Comparison of ENCODE assay signal across 8 cellular contexts in genomic region chr1:151327903-151328674, GRCh38. TPM values are rescaled to one million over a fixed set of nuclear protein-coding genes. Genes with fewer than 3 reads are reported as not detected.
DNase-seq lines count a peak whose midpoint lies in the region; ATAC-seq and TF ChIP-seq lines count a peak whose summit lies in the region.

No MANE protein-coding gene starts in this region.

- peaks cover 0 to 37% (median 2%) of the 10 kb centered on the region in 3 donors for H3K36me3 Mint-ChIP-seq in CD8-positive, alpha-beta memory T cell

- peak overlapping the region; percentile 75 for H3K4me2 ChIP-seq in mesendoderm (ENCODE audit: low read length)

- H3K4me3 Mint-ChIP-seq in CD8-positive, alpha-beta memory T cell: peak overlapping the region; percentile 91 to 99 (median 93)

- no peaks in the 10 kb centered on the region for H3K27me3 Mint-ChIP-seq in CD8-positive, alpha-beta memory T cell

- POLR2A ChIA-PET in CD8-positive, alpha-beta memory T cell (lab: Charles Lee): interaction anchor here (0.6 to 1.7 kb wide), 8 partner anchors 13 to 435 kb away, joined by 3 to 13 read pairs (median 6); partner anchors contain the start of genes PSMB4, RFX5 and ZNF687

- peak overlapping the region; percentile 83 for H3K27ac ChIP-seq in CD8-positive, alpha-beta memory T cell (ENCODE audit: low read depth, low read length)
- H3K27ac ChIP-seq in coronary artery: peak overlapping the region; percentile 62 to 98
- no peak overlapping the region for H3K27ac ChIP-seq in mesendoderm (ENCODE audit: low read depth, low read length)
- H3K27ac ChIP-seq in urinary bladder (ENCODE audit: low read depth): peak overlapping the region; percentile 80

- peak overlapping the region; percentile 76 for H3K56ac ChIP-seq in mesendoderm (ENCODE audit: low read length)

- peak overlapping the region; percentile 85 for H3K4me3 ChIP-seq in CD8-positive, alpha-beta memory T cell (ENCODE audit: low read length)
- H3K4me3 ChIP-seq in NT2/D1 (ENCODE audit: insufficient read length, low read depth): peak overlapping the region; percentile 80
- H3K4me3 ChIP-seq in coronary artery: peak overlapping the region; percentile 97
- peak overlapping the region; percentile 55 for H3K4me3 ChIP-seq in mesendoderm (ENCODE audit: low read length)
- peak overlapping the region; percentile 96 for H3K4me3 ChIP-seq in urinary bladder (ENCODE audit: low read depth, low read length)

- no peak overlapping the region for H3K23ac ChIP-seq in mesendoderm (ENCODE audit: low read length)

- H2BK120ac ChIP-seq in mesendoderm (ENCODE audit: low read depth, low read length): no peak overlapping the region

- no CpG with 5 or more reads among the region's 34 CpGs for WGBS in mesendoderm (ENCODE audit: extremely low coverage, insufficient coverage, low lambda C conversion rate)
- 16% methylated on average over 34 of the region's 34 CpGs for WGBS in urinary bladder

- peak in 2 of 5 donors; percentile 3 to 10 for DNase-seq in CD8-positive, alpha-beta memory T cell
- DNase-seq in NT2/D1 (ENCODE audit: low read depth, low spot score) (no peak), coronary artery (ENCODE audit: low spot score) (no peak), mesendoderm (peak; percentile 63), GM19238 (ENCODE audit: insufficient read length, low spot score) (no peak), dedifferentiated amniotic fluid mesenchymal stem cell (ENCODE audit: extremely low spot score) (no peak)

- H3K4ac ChIP-seq in mesendoderm (ENCODE audit: low read depth, low read length): no peak overlapping the region

- peaks cover 8% of the 10 kb centered on the region for H3K79me1 ChIP-seq in mesendoderm (ENCODE audit: low read length)

- no peaks in the 10 kb centered on the region for H3K27me3 ChIP-seq in CD8-positive, alpha-beta memory T cell (ENCODE audit: insufficient read depth, low read length, poor library complexity, severe bottlenecking)
- H3K27me3 ChIP-seq in NT2/D1 (ENCODE audit: insufficient read depth, insufficient read length): no peaks in the 10 kb centered on the region
- H3K27me3 ChIP-seq in mesendoderm (ENCODE audit: insufficient read depth, low read length, poor library complexity): no peaks in the 10 kb centered on the region

- H3K9me3 ChIP-seq in CD8-positive, alpha-beta memory T cell (ENCODE audit: low read length): no peaks in the 10 kb centered on the region
- H3K9me3 ChIP-seq in NT2/D1 (ENCODE audit: insufficient read depth, low read length): no peaks in the 10 kb centered on the region

- H4K8ac ChIP-seq in mesendoderm (ENCODE audit: low read depth, low read length): no peak overlapping the region

- peaks cover 7% of the 10 kb centered on the region for H3K79me2 ChIP-seq in mesendoderm (ENCODE audit: control insufficient read depth, insufficient read depth, low read length)

- H2BK15ac ChIP-seq in mesendoderm (replicated peaks; ENCODE audit: low read depth): no peak overlapping the region

- no peak for TF ChIP-seq CTCF in coronary artery (IDR thresholded peaks at IDR 0.05)

- ATAC-seq in GM21619 (IDR thresholded peaks at IDR 0.05; ENCODE audit: unreplicated experiment): peak; percentile 12

- H4K5ac ChIP-seq in mesendoderm (ENCODE audit: low read length): peak overlapping the region; percentile 59

- H3K9me3 Mint-ChIP-seq in CD8-positive, alpha-beta memory T cell: no peaks in the 10 kb centered on the region

- no peaks in the 10 kb centered on the region for H3K36me3 ChIP-seq in CD8-positive, alpha-beta memory T cell (ENCODE audit: insufficient read depth, low read length)
- H3K36me3 ChIP-seq in NT2/D1 (ENCODE audit: insufficient read depth, insufficient read length, low read length) (peaks cover 19% of the 10 kb centered on the region), mesendoderm (ENCODE audit: control insufficient read depth, insufficient read depth, low read length) (no peaks in the 10 kb centered on the region), urinary bladder (ENCODE audit: insufficient read depth) (no peaks in the 10 kb centered on the region)

- H3K27ac Mint-ChIP-seq in CD8-positive, alpha-beta memory T cell: peak overlapping the region; percentile 86 to 100 (median 98)

- H2AK5ac ChIP-seq in mesendoderm (ENCODE audit: low read length): no peak overlapping the region

- no peak overlapping the region for H3K18ac ChIP-seq in mesendoderm (ENCODE audit: low read length)

- CTCF ChIA-PET in CD8-positive, alpha-beta memory T cell (lab: Charles Lee): interaction anchor here (0.9 to 6.5 kb wide), 8 partner anchors 12 to 228 kb away, joined by 3 to 64 read pairs (median 4); no protein-coding TSS in a partner anchor

- peaks cover 25% of the 10 kb centered on the region for H3K4me1 ChIP-seq in CD8-positive, alpha-beta memory T cell (ENCODE audit: insufficient read depth, low read length)
- H3K4me1 ChIP-seq in NT2/D1 (ENCODE audit: insufficient read depth, insufficient read length) (no peaks in the 10 kb centered on the region), mesendoderm (ENCODE audit: control insufficient read depth, low read depth, low read length) (peaks cover 4% of the 10 kb centered on the region), urinary bladder (ENCODE audit: insufficient read depth) (no peaks in the 10 kb centered on the region)

- H2BK5ac ChIP-seq in mesendoderm (ENCODE audit: low read length): no peak overlapping the region

- H3K9ac ChIP-seq in NT2/D1 (ENCODE audit: insufficient read length, low read depth): peak overlapping the region; percentile 88
- H3K9ac ChIP-seq in mesendoderm (ENCODE audit: low read length): peak overlapping the region; percentile 82

- peaks cover 31 to 44% (median 42%) of the 10 kb centered on the region in 3 donors for H3K4me1 Mint-ChIP-seq in CD8-positive, alpha-beta memory T cell

RNA-seq across cellular contexts. Expression of gene PI4KB, which starts 0.9 kb away (rescaled TPM):
- total RNA-seq in CD8-positive, alpha-beta memory T cell: 10 to 100 TPM; 59.9 to 65.5 TPM
- polyA plus RNA-seq in CD8-positive, alpha-beta memory T cell: 67.5 TPM
- polyA plus RNA-seq in mesendoderm (2013, experiment 1 of 2): 17.0 TPM
- polyA plus RNA-seq in mesendoderm (2013, experiment 2 of 2): 17.2 TPM
- total RNA-seq in urinary bladder: 26.5 TPM
- 45.5 TPM for polyA plus RNA-seq in urinary bladder

RNA-seq across cellular contexts. Expression of gene RFX5, which starts 19.0 kb away (rescaled TPM):
- total RNA-seq in CD8-positive, alpha-beta memory T cell: 10 to 100 TPM; 77.2 to 77.4 TPM
- 38.0 TPM for polyA plus RNA-seq in CD8-positive, alpha-beta memory T cell
- 24.0 TPM for polyA plus RNA-seq in mesendoderm (2013, experiment 1 of 2)
- 25.6 TPM for polyA plus RNA-seq in mesendoderm (2013, experiment 2 of 2)
- 42.9 TPM for total RNA-seq in urinary bladder
- polyA plus RNA-seq in urinary bladder: 31.2 TPM

RNA-seq across cellular contexts. Expression of gene SELENBP1, which starts 44.4 kb away (rescaled TPM):
- not detected for total RNA-seq in CD8-positive, alpha-beta memory T cell
- polyA plus RNA-seq in CD8-positive, alpha-beta memory T cell: not detected
- 8.0 TPM for polyA plus RNA-seq in mesendoderm (2013, experiment 1 of 2)
- 8.6 TPM for polyA plus RNA-seq in mesendoderm (2013, experiment 2 of 2)
- total RNA-seq in urinary bladder: 32.9 TPM
- 82.8 TPM for polyA plus RNA-seq in urinary bladder

RNA-seq across cellular contexts. Expression of gene ZNF687, which starts 46.0 kb away (rescaled TPM):
- 10 to 100 TPM; 23.8 to 26.5 TPM for total RNA-seq in CD8-positive, alpha-beta memory T cell
- polyA plus RNA-seq in CD8-positive, alpha-beta memory T cell: 1.6 TPM
- polyA plus RNA-seq in mesendoderm (2013, experiment 1 of 2): 18.8 TPM
- 21.8 TPM for polyA plus RNA-seq in mesendoderm (2013, experiment 2 of 2)
- total RNA-seq in urinary bladder: 8.1 TPM
- polyA plus RNA-seq in urinary bladder: 15.9 TPM

Comparison
In these comparisons a context has a peak if more than half of its experiments do, and no peak if none do; other contexts are left out.
1. RNA of gene SELENBP1, which starts 44.4 kb away (total RNA-seq): 32.9 TPM in urinary bladder (single experiment); not detected in CD8-positive, alpha-beta memory T cell; every median in the first group is over 10 times any median in the second.
2. Peak in every context shown above with its lines, with median percentiles within 50 percentile points of each other: H3K4me3 ChIP-seq.